Comparison of ENCODE assay signal across 9 cellular contexts in genomic region chr1:224380003-224380402, GRCh38.
A peak's percentile ranks its signal among the peaks of the same experiment; 100 is the strongest.
DNase-seq lines count a peak whose midpoint lies in the region; ATAC-seq and FAIRE-seq lines count a peak whose summit lies in the region.
"Had no signal": no experiment of that assay in that cellular context is flagged by ENCODE, and none has a peak within 500 bp of the region (broad histone marks: within the 10 kb centered on the region; RNA-seq: fewer than 3 reads in every experiment).

No MANE protein-coding gene starts in this region.

- peak overlapping the region; percentile 60 for H3K27ac Mint-ChIP-seq in central memory CD8-positive, alpha-beta T cell (ENCODE audit: low read depth)
- peak overlapping the region in 1 of 2 donors; percentile 83 for H3K27ac Mint-ChIP-seq in stimulated activated naive CD8-positive, alpha-beta T cell treated with anti-CD3 and anti-CD28 coated beads, Interleukin-15, amount 100 ng/mL, for 72 hours

- no peaks in the 10 kb centered on the region for H3K27me3 Mint-ChIP-seq in central memory CD8-positive, alpha-beta T cell
- no peaks in the 10 kb centered on the region for H3K27me3 Mint-ChIP-seq in stimulated activated naive CD8-positive, alpha-beta T cell treated with anti-CD3 and anti-CD28 coated beads, Interleukin-15, amount 100 ng/mL, for 72 hours

- peak overlapping the region; percentile 61 for H3K4me3 Mint-ChIP-seq in central memory CD8-positive, alpha-beta T cell
- peak overlapping the region; percentile 58 to 68 for H3K4me3 Mint-ChIP-seq in stimulated activated naive CD8-positive, alpha-beta T cell treated with anti-CD3 and anti-CD28 coated beads, Interleukin-15, amount 100 ng/mL, for 72 hours

- H3K36me3 Mint-ChIP-seq in central memory CD8-positive, alpha-beta T cell (ENCODE audit: insufficient read depth) = peaks cover 25% of the 10 kb centered on the region

- DNase-seq in GM18507 (ENCODE audit: extremely low spot score, insufficient read length, low read depth) (no peak), SIG-M5 treated with dmso at 0.1 percent for 504 hours (lab: John Stamatoyannopoulos, UW; ENCODE audit: unreplicated experiment) (peak; percentile 98), AG08396 (ENCODE audit: low spot score) (no peak), NCI-H2196 (lab: John Stamatoyannopoulos, UW; ENCODE audit: unreplicated experiment) (no peak), dedifferentiated amniotic fluid mesenchymal stem cell (ENCODE audit: extremely low spot score) (no peak)
- peak in 1 of 2 donors; percentile 22 for DNase-seq in central memory CD8-positive, alpha-beta T cell (ENCODE audit: low spot score in 2 of 2)
- peak; percentile 46 to 72 for DNase-seq in stimulated activated naive CD8-positive, alpha-beta T cell treated with anti-CD3 and anti-CD28 coated beads, Interleukin-15, amount 100 ng/mL, for 72 hours

- H3K4me1 Mint-ChIP-seq in central memory CD8-positive, alpha-beta T cell = peaks cover 74% of the 10 kb centered on the region
- H3K4me1 Mint-ChIP-seq in stimulated activated naive CD8-positive, alpha-beta T cell treated with anti-CD3 and anti-CD28 coated beads, Interleukin-15, amount 100 ng/mL, for 72 hours = peaks cover 82% of the 10 kb centered on the region

- peak; percentile 73 for ATAC-seq in HG02678 (IDR thresholded peaks at IDR 0.05; ENCODE audit: unreplicated experiment)
- ATAC-seq in central memory CD8-positive, alpha-beta T cell (replicated peaks; ENCODE audit: extremely low read depth, poor library complexity, severe bottlenecking) = peak; percentile 84
- ATAC-seq in stimulated activated naive CD8-positive, alpha-beta T cell treated with anti-CD3 and anti-CD28 coated beads, Interleukin-15, amount 100 ng/mL, for 72 hours = peak; percentile 62
- ATAC-seq: HCT116 had no signal

- H3K9me3 Mint-ChIP-seq in central memory CD8-positive, alpha-beta T cell = no peaks in the 10 kb centered on the region
- H3K9me3 Mint-ChIP-seq in stimulated activated naive CD8-positive, alpha-beta T cell treated with anti-CD3 and anti-CD28 coated beads, Interleukin-15, amount 100 ng/mL, for 72 hours = no peaks in the 10 kb centered on the region

- FAIRE-seq in GM18507 (lab: Jason Lieb, UNC) = peak; percentile 89

Comparison
In these comparisons a context has a peak if more than half of its experiments do, and no peak if none do; other contexts are left out.
1. DNase-seq: peak in SIG-M5 treated with dmso at 0.1 percent for 504 hours (single experiment) and stimulated activated naive CD8-positive, alpha-beta T cell treated with anti-CD3 and anti-CD28 coated beads, Interleukin-15, amount 100 ng/mL, for 72 hours (2 of 2); none in GM18507 (single experiment), AG08396 (single experiment), NCI-H2196 (single experiment) and dedifferentiated amniotic fluid mesenchymal stem cell (single experiment).
2. Peak in every context shown above with its lines, with median percentiles within 50 percentile points of each other: ATAC-seq.